33 cellular contexts compared by ENCODE assay signal in the genomic region with DNA sequence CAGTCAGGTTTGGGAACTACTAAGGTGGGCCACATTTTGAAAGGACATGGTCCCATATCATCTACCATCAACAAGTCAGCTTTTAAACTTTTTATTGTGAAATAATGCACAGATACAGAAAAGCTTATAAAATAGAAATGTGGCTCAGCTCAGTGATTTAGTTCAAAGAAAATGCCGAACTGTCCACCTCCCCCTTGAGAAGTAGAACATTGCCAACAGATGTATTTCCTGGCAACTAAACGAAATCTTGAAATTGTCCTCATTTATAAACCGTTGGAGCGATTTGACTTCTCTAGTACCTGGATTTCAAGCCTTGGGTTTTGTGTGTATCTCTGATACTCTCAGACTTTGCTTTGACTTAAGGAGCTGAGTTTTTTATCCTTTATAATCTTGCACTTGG.
"Had no signal": no experiment of that assay in that cellular context is flagged by ENCODE, and none has a peak within 500 bp of the region (broad histone marks: within the 10 kb centered on the region; RNA-seq: fewer than 3 reads in every experiment).

No MANE protein-coding gene starts in this region.

- H3K36me3 Mint-ChIP-seq: activated naive CD4-positive, alpha-beta T cell treated with anti-CD3 and anti-CD28 coated beads, Interleukin-2, amount 50 U/mL, for 24 hours; activated naive CD8-positive, alpha-beta T cell treated with anti-CD3 and anti-CD28 coated beads for 36 hours; brain had no signal

- H3K27ac Mint-ChIP-seq: activated B cell treated with CpG ODN at 0.5 μM for 24 hours; activated CD8-positive, alpha-beta T cell treated with anti-CD3 and anti-CD28 coated beads for 36 hours; activated naive CD4-positive, alpha-beta T cell treated with anti-CD3 and anti-CD28 coated beads for 36 hours; activated naive CD4-positive, alpha-beta T cell treated with anti-CD3 and anti-CD28 coated beads, Interleukin-2, amount 50 U/mL, for 24 hours; activated naive CD8-positive, alpha-beta T cell treated with anti-CD3 and anti-CD28 coated beads for 36 hours; activated naive CD8-positive, alpha-beta T cell treated with anti-CD3 and anti-CD28 coated beads, Interleukin-2, amount 50 U/mL, for 24 hours; dendritic cell treated with granulocyte-macrophage colony-stimulating factor and Interleukin-4, amounts not matched to agents 40 ng/mL and 50 ng/mL, for 4 days; endodermal cell; T-helper 17 cell had no signal

- DNase-seq: activated B cell treated with CpG ODN at 0.5 μM for 24 hours; activated CD4-positive, alpha-beta T cell treated with anti-CD3 and anti-CD28 coated beads for 48 hours; activated CD4-positive, alpha-beta T cell treated with anti-CD3 and anti-CD28 coated beads, Interleukin-2, amount 50 U/mL, for 1 hour; activated CD4-positive, alpha-beta T cell treated with anti-CD3 and anti-CD28 coated beads, Interleukin-2, amount 50 U/mL, for 48 hours; activated CD8-positive, alpha-beta memory T cell treated with anti-CD3 and anti-CD28 coated beads for 24 hours; activated CD8-positive, alpha-beta T cell treated with anti-CD3 and anti-CD28 coated beads for 36 hours; activated effector memory CD4-positive, alpha-beta T cell treated with Interleukin-2 at 50 U/mL for 16 hours; activated gamma-delta T cell treated with Interleukin-2 at 50 U/mL for 16 hours; activated naive CD4-positive, alpha-beta T cell treated with anti-CD3 and anti-CD28 coated beads for 36 hours; activated naive CD8-positive, alpha-beta T cell treated with anti-CD3 and anti-CD28 coated beads for 36 hours; activated naive CD8-positive, alpha-beta T cell treated with anti-CD3 and anti-CD28 coated beads, Interleukin-2, amount 50 U/mL, for 24 hours; activated T-cell treated with anti-CD3 and anti-CD28 coated beads, Interleukin-2, amount 50 U/mL, for 4 hours; dorsolateral prefrontal cortex; effector memory CD4-positive, alpha-beta T cell; foreskin melanocyte; heart right ventricle; T-helper 1 cell; T-helper 17 cell; T1000; WERI-Rb-1 had no signal

- H3K9me3 Mint-ChIP-seq: activated B cell treated with CpG ODN at 0.5 μM for 24 hours; activated CD8-positive, alpha-beta T cell treated with anti-CD3 and anti-CD28 coated beads for 36 hours; activated naive CD4-positive, alpha-beta T cell treated with anti-CD3 and anti-CD28 coated beads for 36 hours; activated naive CD4-positive, alpha-beta T cell treated with anti-CD3 and anti-CD28 coated beads, Interleukin-2, amount 50 U/mL, for 24 hours; activated naive CD8-positive, alpha-beta T cell treated with anti-CD3 and anti-CD28 coated beads for 36 hours; activated naive CD8-positive, alpha-beta T cell treated with anti-CD3 and anti-CD28 coated beads, Interleukin-2, amount 50 U/mL, for 24 hours; activated T-cell treated with anti-CD3 and anti-CD28 coated beads, Interleukin-2, amount 50 U/mL, for 4 hours; activated T-helper 17 cell treated with anti-CD3 and anti-CD28 coated beads, Interleukin-2, amount 50 U/mL, for 72 hours; central memory CD8-positive, alpha-beta T cell; dendritic cell treated with granulocyte-macrophage colony-stimulating factor and Interleukin-4, amounts not matched to agents 40 ng/mL and 50 ng/mL, for 4 days had no signal

- H3K4me3 ChIP-seq: ascending aorta, coronary artery, dorsolateral prefrontal cortex, gastroesophageal sphincter, heart right ventricle had no signal

- H3K27me3 ChIP-seq: ascending aorta, dorsolateral prefrontal cortex, gastroesophageal sphincter had no signal

- H3K27ac ChIP-seq: ascending aorta, coronary artery, heart right ventricle, WERI-Rb-1 had no signal

- H3K9me3 ChIP-seq: ascending aorta, gastroesophageal sphincter, heart right ventricle had no signal

- H3K27me3 Mint-ChIP-seq: activated naive CD4-positive, alpha-beta T cell treated with anti-CD3 and anti-CD28 coated beads, Interleukin-2, amount 50 U/mL, for 24 hours; activated naive CD8-positive, alpha-beta T cell treated with anti-CD3 and anti-CD28 coated beads for 36 hours had no signal

- H3K4me1 Mint-ChIP-seq: activated naive CD4-positive, alpha-beta T cell treated with anti-CD3 and anti-CD28 coated beads, Interleukin-2, amount 50 U/mL, for 24 hours; central memory CD8-positive, alpha-beta T cell had no signal

- FAIRE-seq: bronchial epithelial cell had no signal

- H3K4me3 Mint-ChIP-seq: activated B cell treated with CpG ODN at 0.5 μM for 24 hours; activated CD8-positive, alpha-beta T cell treated with anti-CD3 and anti-CD28 coated beads for 36 hours; activated naive CD4-positive, alpha-beta T cell treated with anti-CD3 and anti-CD28 coated beads for 36 hours; activated naive CD4-positive, alpha-beta T cell treated with anti-CD3 and anti-CD28 coated beads, Interleukin-2, amount 50 U/mL, for 24 hours; activated naive CD8-positive, alpha-beta T cell treated with anti-CD3 and anti-CD28 coated beads for 36 hours; activated naive CD8-positive, alpha-beta T cell treated with anti-CD3 and anti-CD28 coated beads, Interleukin-2, amount 50 U/mL, for 24 hours; activated T-cell treated with anti-CD3 and anti-CD28 coated beads, Interleukin-2, amount 50 U/mL, for 4 hours; activated T-helper 17 cell treated with anti-CD3 and anti-CD28 coated beads, Interleukin-2, amount 50 U/mL, for 72 hours; central memory CD8-positive, alpha-beta T cell; dendritic cell treated with granulocyte-macrophage colony-stimulating factor and Interleukin-4, amounts not matched to agents 40 ng/mL and 50 ng/mL, for 4 days; endodermal cell; T-helper 17 cell; T-helper 2 cell treated with Interferon-gamma antibody and Interleukin-4, amounts not matched to agents 5 μg/mL and 100 μg/mL, for 36 hours had no signal

- H3K36me3 ChIP-seq: ascending aorta, gastroesophageal sphincter, heart right ventricle, WERI-Rb-1 had no signal

- H3K4me1 ChIP-seq: ascending aorta had no signal

- ATAC-seq: activated CD4-positive, CD25-positive, alpha-beta regulatory T cell treated with anti-CD3 and anti-CD28 coated beads, Interleukin-2, amount 50 U/mL, for 24 hours; activated CD8-positive, alpha-beta T cell treated with anti-CD3 and anti-CD28 coated beads for 36 hours; activated naive CD8-positive, alpha-beta T cell treated with anti-CD3 and anti-CD28 coated beads, Interleukin-2, amount 50 U/mL, for 24 hours; activated T-cell treated with anti-CD3 and anti-CD28 coated beads, Interleukin-2, amount 50 U/mL, for 4 hours; activated T-helper 17 cell treated with anti-CD3 and anti-CD28 coated beads, Interleukin-2, amount 50 U/mL, for 72 hours; esophagus mucosa; gastroesophageal sphincter; heart right ventricle; T-helper 17 cell had no signal
